In the genomic region with DNA sequence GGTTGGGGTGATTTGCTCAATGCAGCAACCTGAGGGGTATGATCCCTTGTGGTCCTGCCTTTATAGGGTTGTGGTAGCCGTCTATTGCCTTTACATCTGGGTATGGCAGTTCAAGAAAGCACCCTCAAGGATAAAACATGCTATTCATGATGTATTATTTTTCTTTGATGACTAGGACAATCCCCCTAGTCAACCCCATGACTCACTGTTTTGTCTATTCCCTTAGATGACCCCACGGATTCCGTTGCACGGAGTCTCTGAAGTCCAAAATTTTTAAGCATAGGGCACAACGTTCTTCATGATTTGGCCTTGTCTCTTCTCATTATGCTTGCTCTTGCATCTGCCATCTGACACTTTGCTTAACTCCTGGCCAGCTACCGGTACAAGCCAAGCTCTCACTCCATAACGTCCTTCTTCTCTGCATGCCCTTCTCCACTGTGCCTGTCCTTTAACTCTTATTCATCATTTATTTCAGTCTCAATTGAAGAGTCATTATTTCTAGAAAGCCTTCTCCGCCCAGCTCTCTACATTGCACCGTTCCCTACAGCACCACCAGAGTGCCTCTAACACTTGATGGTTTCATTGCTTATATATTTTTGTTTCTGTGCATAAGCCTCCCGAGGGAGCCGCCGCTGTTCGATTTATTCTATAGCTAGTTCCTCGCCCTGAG, we compare ENCODE assay signal across 8 cellular contexts. TPM values are rescaled to one million over a fixed set of nuclear protein-coding genes. Genes with fewer than 3 reads are reported as not detected.
DNase-seq lines count a peak whose midpoint lies in the region; ATAC-seq and TF ChIP-seq lines count a peak whose summit lies in the region.

No MANE protein-coding gene starts in this region.

- peaks cover 16% of the 10 kb centered on the region for H3K4me1 ChIP-seq in OCI-LY7 (ENCODE audit: insufficient read depth, low read length, poor library complexity, severe bottlenecking)
- H3K4me1 ChIP-seq in endocrine pancreas (ENCODE audit: control insufficient read depth, insufficient read depth, low read length): peaks cover 24% of the 10 kb centered on the region
- peaks cover 4% of the 10 kb centered on the region for H3K4me1 ChIP-seq in ovary (ENCODE audit: insufficient read depth)

- CTCF ChIA-PET in OCI-LY7 (lab: Charles Lee; ENCODE audit: unreplicated experiment): no interaction called here

- intact Hi-C loops in OCI-LY7 (cut with micrococcal nuclease; ENCODE audit: unreplicated experiment) (no loop called here), ovary (cut with DNase I) (no loop called here)

- TF ChIP-seq EP300 in ovary (IDR thresholded peaks at IDR 0.05): no peak

- TF ChIP-seq POLR2A in ovary (IDR thresholded peaks at IDR 0.05): no peak

- H2AFZ ChIP-seq in OCI-LY7 (ENCODE audit: low read length): peak overlapping the region; percentile 100

- H3K27ac ChIP-seq in OCI-LY7 (ENCODE audit: low read depth, low read length, poor library complexity, severe bottlenecking) (no peak overlapping the region), ovary (peak overlapping the region in 1 of 2 donors; percentile 86)

- WGBS in ovary, 3 donors: 45 to 53% (median 47%) methylated on average over 14 of the region's 14 CpGs

- no peak for ATAC-seq in GM21528 (IDR thresholded peaks at IDR 0.05; ENCODE audit: low FRiP score, unreplicated experiment)

- H3K4me3 ChIP-seq in OCI-LY7 (ENCODE audit: low read depth, low read length, poor library complexity, severe bottlenecking) (peak overlapping the region; percentile 77), endocrine pancreas (ENCODE audit: control insufficient read depth, insufficient read depth, low read length) (peak overlapping the region; percentile 44), ovary (peak overlapping the region; percentile 73)

- no peaks in the 10 kb centered on the region; the same call in none of the 2 replicates for H3K79me2 ChIP-seq in OCI-LY7 (ENCODE audit: insufficient read depth, low read depth, low read length)

- H3K9me3 ChIP-seq in OCI-LY7 (ENCODE audit: low read length): no peaks in the 10 kb centered on the region
- no peaks in the 10 kb centered on the region for H3K9me3 ChIP-seq in endocrine pancreas (ENCODE audit: control insufficient read depth, low read length)
- H3K9me3 ChIP-seq in ovary: no peaks in the 10 kb centered on the region

- no peaks in the 10 kb centered on the region for H3K9me2 ChIP-seq in OCI-LY7 (ENCODE audit: insufficient read depth, low read length)

- no peak overlapping the region for H3K9ac ChIP-seq in endocrine pancreas (ENCODE audit: control insufficient read depth, insufficient read depth, low read length)

- no peaks in the 10 kb centered on the region for H4K20me1 ChIP-seq in OCI-LY7 (ENCODE audit: insufficient read depth, low read length)

- H3K36me3 ChIP-seq in OCI-LY7 (ENCODE audit: insufficient read depth, low read length): no peaks in the 10 kb centered on the region
- H3K36me3 ChIP-seq in endocrine pancreas (ENCODE audit: control insufficient read depth, insufficient read depth, low read length): no peaks in the 10 kb centered on the region
- H3K36me3 ChIP-seq in ovary: no peaks in the 10 kb centered on the region

- POLR2A ChIA-PET in OCI-LY7 (lab: Charles Lee): no interaction called here

- TF ChIP-seq CTCF in OCI-LY7 (conservative IDR thresholded peaks at IDR 0.05; ENCODE audit: low read length) (no peak), ovary (IDR thresholded peaks at IDR 0.05) (no peak)

- no peaks in the 10 kb centered on the region for H3K27me3 ChIP-seq in endocrine pancreas (ENCODE audit: control insufficient read depth, insufficient read depth, low read length)
- no peaks in the 10 kb centered on the region for H3K27me3 ChIP-seq in ovary

- H3K4me2 ChIP-seq in OCI-LY7 (ENCODE audit: low read length): peak overlapping the region; percentile 76

- DNase-seq in EH (ENCODE audit: low read depth) (peak; percentile 66), OCI-LY7 (ENCODE audit: low spot score) (no peak), ovary (no peak), DMS153 (lab: John Stamatoyannopoulos, UW) (no peak), NCI-H526 treated with DMSO at 0.1 percent for 48 hours (lab: John Stamatoyannopoulos, UW) (no peak), HK-2 (ENCODE audit: unreplicated experiment) (no peak)

- BruUV-seq in OCI-LY7 (replicated peaks; lab: Mats Ljungman, UMichigan): no TSS peak

RNA-seq across cellular contexts. Expression of gene DISP1, which starts 0.8 kb away (rescaled TPM):
- total RNA-seq in OCI-LY7 (2014; rRNA removed; shearing (Covaris generic)): 1.1 and 1.2 TPM in 2 replicates
- total RNA-seq in OCI-LY7 (2022) (0.48 and 0.89 TPM in 2 replicates), ovary (10 to 100 TPM in 2 of 7 donors, 1 to 10 TPM in 5; 5.4 to 11.0 (median 6.7) TPM)
- polyA plus RNA-seq in ovary: 10 to 100 TPM in 1 of 2 donors, 1 to 10 TPM in 1; 3.7 to 12.5 TPM
